ENCODE assay signal across 8 cellular contexts in genomic region chr6:106163446-106163965, GRCh38.
DNase-seq lines count a peak whose midpoint lies in the region; ATAC-seq lines count a peak whose summit lies in the region.

No MANE protein-coding gene starts in this region.

- H3K9ac ChIP-seq in skeletal muscle satellite cell (ENCODE audit: low read depth, low read length) = peak overlapping the region; percentile 66

- ATAC-seq in GM19438 (IDR thresholded peaks at IDR 0.05; ENCODE audit: low read depth, unreplicated experiment) = peak; percentile 28

- no peaks in the 10 kb centered on the region for H3K9me3 ChIP-seq in skeletal muscle satellite cell (replicated peaks; ENCODE audit: low read length)

- H3K27me3 ChIP-seq in ACC112 (ENCODE audit: insufficient read depth, low read length) = no peaks in the 10 kb centered on the region
- no peaks in the 10 kb centered on the region for H3K27me3 ChIP-seq in skeletal muscle satellite cell (ENCODE audit: control insufficient read depth, insufficient read depth, low read length)

- peaks cover 4% of the 10 kb centered on the region for H3K36me3 Mint-ChIP-seq in IgD-negative memory B cell

- no peaks in the 10 kb centered on the region for H3K79me2 ChIP-seq in ACC112 (ENCODE audit: control insufficient read depth, insufficient read depth, low read length, unreplicated experiment)

- H3K4me3 Mint-ChIP-seq in IgD-negative memory B cell = peak overlapping the region; percentile 1 to 82 (median 67)

- no peaks in the 10 kb centered on the region for H3K36me3 ChIP-seq in ACC112 (ENCODE audit: insufficient read depth, low read length)
- H3K36me3 ChIP-seq in skeletal muscle satellite cell (ENCODE audit: insufficient read depth, low read length) = no peaks in the 10 kb centered on the region

- no peaks in the 10 kb centered on the region for H3K27me3 Mint-ChIP-seq in IgD-negative memory B cell

- H2AFZ ChIP-seq in ACC112 (ENCODE audit: low read length, unreplicated experiment) = peak overlapping the region; percentile 93

- H3K4me2 ChIP-seq in skeletal muscle satellite cell (ENCODE audit: low read length) = peak overlapping the region; percentile 48

- H3K4me1 ChIP-seq in ACC112 (ENCODE audit: control insufficient read depth, insufficient read depth, low read length, unreplicated experiment) (peaks cover 45% of the 10 kb centered on the region), skeletal muscle satellite cell (ENCODE audit: control insufficient read depth, insufficient read depth, low read length) (peaks cover 47% of the 10 kb centered on the region)

- H3K4me3 ChIP-seq in ACC112 (ENCODE audit: low read depth, low read length) (peak overlapping the region; percentile 33), skeletal muscle satellite cell (ENCODE audit: low read length) (peak overlapping the region; percentile 28)

- peak overlapping the region; percentile 94 for H3K27ac ChIP-seq in ACC112 (ENCODE audit: low read depth, low read length)

- no peaks in the 10 kb centered on the region for H3K9me3 Mint-ChIP-seq in IgD-negative memory B cell

- peak overlapping the region; percentile 51 to 98 (median 97) for H3K27ac Mint-ChIP-seq in IgD-negative memory B cell

- H3K4me1 Mint-ChIP-seq in IgD-negative memory B cell = peaks cover 29 to 34% (median 30%) of the 10 kb centered on the region in 3 donors

- DNase-seq in activated T-cell treated with anti-CD3 and anti-CD28 coated beads for 4 hours (peak; percentile 33), germinal center (ENCODE audit: low spot score) (peak; percentile 61), NCI-H774 (lab: John Stamatoyannopoulos, UW) (no peak), islet precursor cell (no peak)

Comparison
In these comparisons a context has a peak if more than half of its experiments do, and no peak if none do; other contexts are left out.
1. DNase-seq: peak in activated T-cell treated with anti-CD3 and anti-CD28 coated beads for 4 hours (single experiment) and germinal center (single experiment); none in NCI-H774 (single experiment) and islet precursor cell (single experiment).